Comparison of ENCODE assay signal across 19 cellular contexts in the genomic region with DNA sequence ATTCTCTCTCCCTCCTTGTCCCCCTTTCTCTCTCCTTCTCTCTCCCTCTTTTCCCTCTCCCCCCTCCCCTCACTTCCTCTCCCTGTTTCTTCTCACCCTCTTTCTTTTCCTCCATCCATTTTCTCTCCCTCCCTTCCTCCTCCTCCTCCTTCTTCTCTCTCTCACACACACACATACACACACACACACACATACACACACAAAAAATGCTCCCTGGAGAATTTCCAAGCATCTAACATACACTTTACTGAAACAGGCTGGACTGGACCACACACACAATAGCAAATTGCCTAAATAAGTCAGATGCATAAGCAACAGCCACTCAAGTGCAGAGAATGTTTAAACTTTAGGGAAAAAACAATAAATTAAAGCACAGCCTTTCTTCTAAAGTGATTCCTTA.
DNase-seq lines count a peak whose midpoint lies in the region; ATAC-seq and TF ChIP-seq lines count a peak whose summit lies in the region.
"Had no signal": no experiment of that assay in that cellular context is flagged by ENCODE, and none has a peak within 500 bp of the region (broad histone marks: within the 10 kb centered on the region; RNA-seq: fewer than 3 reads in every experiment).

No MANE protein-coding gene starts in this region.

- H3K4me1 Mint-ChIP-seq in activated CD8-positive, alpha-beta memory T cell treated with anti-CD3 and anti-CD28 coated beads, Interleukin-2, amount 10 ng/mL, durations not matched to agents 7 days and 5 days = no peaks in the 10 kb centered on the region
- H3K4me1 Mint-ChIP-seq in nephron = peaks cover 6% of the 10 kb centered on the region
- peaks cover 13% of the 10 kb centered on the region for H3K4me1 Mint-ChIP-seq in type B pancreatic cell (ENCODE audit: unreplicated experiment)
- H3K4me1 Mint-ChIP-seq in activated CD4-positive, alpha-beta T cell treated with anti-CD3 and anti-CD28 coated beads, Interleukin-2, amount 10 ng/mL, durations not matched to agents 24 days and 14 days = no peaks in the 10 kb centered on the region
- H3K4me1 Mint-ChIP-seq: B cell; CD4-positive, alpha-beta memory T cell had no signal

- H3K9me3 ChIP-seq in esophagus muscularis mucosa (no peaks in the 10 kb centered on the region), esophagus squamous epithelium (no peaks in the 10 kb centered on the region)
- H3K9me3 ChIP-seq: HAP-1 had no signal

- H3K9me3 Mint-ChIP-seq in activated CD8-positive, alpha-beta memory T cell treated with anti-CD3 and anti-CD28 coated beads, Interleukin-2, amount 10 ng/mL, durations not matched to agents 7 days and 5 days (ENCODE audit: low read depth) = peaks cover 1% of the 10 kb centered on the region
- H3K9me3 Mint-ChIP-seq in nephron = no peaks in the 10 kb centered on the region
- H3K9me3 Mint-ChIP-seq in type B pancreatic cell = peaks cover 6% of the 10 kb centered on the region
- H3K9me3 Mint-ChIP-seq in activated CD4-positive, alpha-beta T cell treated with anti-CD3 and anti-CD28 coated beads, Interleukin-2, amount 10 ng/mL, durations not matched to agents 24 days and 14 days = no peaks in the 10 kb centered on the region

- H3K4me3 Mint-ChIP-seq in activated CD8-positive, alpha-beta memory T cell treated with anti-CD3 and anti-CD28 coated beads, Interleukin-2, amount 10 ng/mL, durations not matched to agents 7 days and 5 days = no peak overlapping the region
- H3K4me3 Mint-ChIP-seq in nephron (no peak overlapping the region), type B pancreatic cell (no peak overlapping the region)
- H3K4me3 Mint-ChIP-seq in activated CD4-positive, alpha-beta T cell treated with anti-CD3 and anti-CD28 coated beads, Interleukin-2, amount 10 ng/mL, durations not matched to agents 24 days and 14 days = no peak overlapping the region
- H3K4me3 Mint-ChIP-seq: B cell; CD4-positive, alpha-beta memory T cell had no signal

- TF ChIP-seq CTCF in esophagus muscularis mucosa (IDR thresholded peaks at IDR 0.05) (no peak), nephron (IDR thresholded peaks at IDR 0.05; ENCODE audit: unreplicated experiment in 3 of 3) (no peak), type B pancreatic cell (conservative IDR thresholded peaks at IDR 0.05) (no peak), esophagus squamous epithelium (IDR thresholded peaks at IDR 0.05) (no peak)

- H3K36me3 ChIP-seq in esophagus muscularis mucosa (no peaks in the 10 kb centered on the region), esophagus squamous epithelium (no peaks in the 10 kb centered on the region)
- H3K36me3 ChIP-seq: HAP-1 had no signal

- no peak for ATAC-seq in activated CD8-positive, alpha-beta memory T cell treated with anti-CD3 and anti-CD28 coated beads, Interleukin-2, amount 10 ng/mL, durations not matched to agents 7 days and 5 days
- ATAC-seq in GM18861 (IDR thresholded peaks at IDR 0.05; ENCODE audit: unreplicated experiment) = no peak

- H3K36me3 Mint-ChIP-seq in activated CD8-positive, alpha-beta memory T cell treated with anti-CD3 and anti-CD28 coated beads, Interleukin-2, amount 10 ng/mL, durations not matched to agents 7 days and 5 days = no peaks in the 10 kb centered on the region
- no peaks in the 10 kb centered on the region for H3K36me3 Mint-ChIP-seq in nephron (ENCODE audit: low read depth)
- H3K36me3 Mint-ChIP-seq in type B pancreatic cell = no peaks in the 10 kb centered on the region
- H3K36me3 Mint-ChIP-seq in activated CD4-positive, alpha-beta T cell treated with anti-CD3 and anti-CD28 coated beads, Interleukin-2, amount 10 ng/mL, durations not matched to agents 24 days and 14 days (ENCODE audit: low read depth) = no peaks in the 10 kb centered on the region
- H3K36me3 Mint-ChIP-seq: CD4-positive, alpha-beta memory T cell had no signal

- no peak for DNase-seq in activated CD8-positive, alpha-beta memory T cell treated with anti-CD3 and anti-CD28 coated beads, Interleukin-2, amount 10 ng/mL, durations not matched to agents 7 days and 5 days
- DNase-seq in activated CD8-positive, alpha-beta memory T cell treated with anti-CD3 and anti-CD28 coated beads, Interleukin-2, amount 50 U/mL, for 4 hours = no peak
- DNase-seq in esophagus muscularis mucosa (ENCODE audit: extremely low spot score) = peak; percentile 19
- DNase-seq in type B pancreatic cell (ENCODE audit: extremely low spot score, unreplicated experiment) = no peak
- DNase-seq in esophagus squamous epithelium (lab: John Stamatoyannopoulos, UW) = no peak
- DNase-seq in activated CD4-positive, alpha-beta T cell treated with anti-CD3 and anti-CD28 coated beads, Interleukin-2, amount 10 ng/mL, durations not matched to agents 24 days and 14 days = no peak
- DNase-seq: C1 segment of cervical spinal cord; Calu3; CD4-positive, alpha-beta memory T cell; COR-L47; DMS53; DMS79 treated with DMSO at 0.1 percent for 48 hours; GF-D8; GOT3 had no signal

- TF ChIP-seq EP300 in esophagus muscularis mucosa (IDR thresholded peaks at IDR 0.05) = no peak

- intact Hi-C loops in esophagus muscularis mucosa (cut with DNase I) (no loop called here), esophagus squamous epithelium (cut with DNase I) (no loop called here)
- intact Hi-C loops in activated CD4-positive, alpha-beta T cell treated with anti-CD3 and anti-CD28 coated beads, Interleukin-2, amount 10 ng/mL, durations not matched to agents 24 days and 14 days (cut with micrococcal nuclease) = no loop called here

- H3K27ac ChIP-seq in esophagus muscularis mucosa (replicated peaks in 1 of 4) (no peak overlapping the region), esophagus squamous epithelium (no peak overlapping the region)
- H3K27ac ChIP-seq: 22Rv1 had no signal

- H3K27me3 Mint-ChIP-seq in activated CD8-positive, alpha-beta memory T cell treated with anti-CD3 and anti-CD28 coated beads, Interleukin-2, amount 10 ng/mL, durations not matched to agents 7 days and 5 days = no peaks in the 10 kb centered on the region
- H3K27me3 Mint-ChIP-seq in nephron (ENCODE audit: low read depth) = peaks cover 14% of the 10 kb centered on the region
- no peaks in the 10 kb centered on the region for H3K27me3 Mint-ChIP-seq in type B pancreatic cell
- no peaks in the 10 kb centered on the region for H3K27me3 Mint-ChIP-seq in activated CD4-positive, alpha-beta T cell treated with anti-CD3 and anti-CD28 coated beads, Interleukin-2, amount 10 ng/mL, durations not matched to agents 24 days and 14 days
- H3K27me3 Mint-ChIP-seq: B cell had no signal

- CTCF ChIA-PET in activated CD8-positive, alpha-beta memory T cell treated with anti-CD3 and anti-CD28 coated beads, Interleukin-2, amount 10 ng/mL, durations not matched to agents 7 days and 5 days (lab: Charles Lee) = no interaction called here

- H3K27ac Mint-ChIP-seq in activated CD8-positive, alpha-beta memory T cell treated with anti-CD3 and anti-CD28 coated beads, Interleukin-2, amount 10 ng/mL, durations not matched to agents 7 days and 5 days = peak overlapping the region; percentile 12
- H3K27ac Mint-ChIP-seq in nephron (peak overlapping the region; percentile 2 to 65 (median 15)), type B pancreatic cell (peak overlapping the region; percentile 22)
- H3K27ac Mint-ChIP-seq in activated CD4-positive, alpha-beta T cell treated with anti-CD3 and anti-CD28 coated beads, Interleukin-2, amount 10 ng/mL, durations not matched to agents 24 days and 14 days = no peak overlapping the region
- H3K27ac Mint-ChIP-seq: B cell; CD4-positive, alpha-beta memory T cell had no signal

- H3K4me1 ChIP-seq in esophagus muscularis mucosa = no peaks in the 10 kb centered on the region
- H3K4me1 ChIP-seq in esophagus squamous epithelium = peaks cover 0 to 44% (median 9%) of the 10 kb centered on the region in 3 donors
- H3K4me1 ChIP-seq: HAP-1 had no signal

- H3K4me3 ChIP-seq in esophagus muscularis mucosa = no peak overlapping the region
- H3K4me3 ChIP-seq in esophagus squamous epithelium = no peak overlapping the region
- H3K4me3 ChIP-seq: HAP-1 had no signal

- TF ChIP-seq POLR2A in esophagus muscularis mucosa (IDR thresholded peaks at IDR 0.05; ENCODE audit: low read depth) (no peak), esophagus squamous epithelium (IDR thresholded peaks at IDR 0.05) (no peak)

- H3K27me3 ChIP-seq in esophagus muscularis mucosa (no peaks in the 10 kb centered on the region), esophagus squamous epithelium (no peaks in the 10 kb centered on the region)
